Comparison of ENCODE assay signal across 9 cellular contexts in the genomic region with DNA sequence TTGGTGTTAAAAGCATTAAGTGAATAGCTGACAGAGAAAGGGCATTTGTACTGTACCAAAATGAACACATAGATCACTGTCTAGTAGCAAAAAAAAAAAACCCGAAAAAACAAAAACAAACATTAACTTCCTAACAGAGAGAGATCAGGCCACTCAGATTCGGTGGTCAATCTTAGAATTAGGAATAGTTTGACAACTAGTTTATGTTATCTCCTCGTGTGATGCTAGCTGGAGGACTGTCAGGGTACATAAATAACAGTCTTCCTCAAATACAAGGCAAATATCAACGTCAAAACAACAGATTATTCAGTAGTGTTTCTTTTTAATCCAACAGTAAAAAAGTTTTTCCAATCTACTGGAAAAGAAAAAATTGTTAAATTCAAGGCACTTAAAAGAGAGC. TPM values are rescaled to one million over a fixed set of nuclear protein-coding genes. Genes with fewer than 3 reads are reported as not detected.
A peak's percentile ranks its signal among the peaks of the same experiment; 100 is the strongest.
DNase-seq lines count a peak whose midpoint lies in the region; ATAC-seq and TF ChIP-seq lines count a peak whose summit lies in the region.
"Had no signal": no experiment of that assay in that cellular context is flagged by ENCODE, and none has a peak within 500 bp of the region (broad histone marks: within the 10 kb centered on the region; RNA-seq: fewer than 3 reads in every experiment).

No MANE protein-coding gene starts in this region.

- H3K36me3 Mint-ChIP-seq in CD4-positive, alpha-beta memory T cell = peaks cover 14 to 33% of the 10 kb centered on the region in 2 donors

- H3K27ac ChIP-seq in CD4-positive, alpha-beta memory T cell (ENCODE audit: low read depth, low read length) = peak overlapping the region; percentile 81
- peak overlapping the region; percentile 89 for H3K27ac ChIP-seq in OCI-LY7 (ENCODE audit: low read depth, low read length, poor library complexity, severe bottlenecking)
- peak overlapping the region in 1 of 2 donors; percentile 98 for H3K27ac ChIP-seq in ovary

- peak overlapping the region; percentile 53 to 96 for H3K4me3 ChIP-seq in CD4-positive, alpha-beta memory T cell (ENCODE audit: low read length in 2 of 2)
- H3K4me3 ChIP-seq in OCI-LY7 (ENCODE audit: low read depth, low read length, poor library complexity, severe bottlenecking) (peak overlapping the region; percentile 91), epithelial cell of proximal tubule (ENCODE audit: low read depth, low read length) (peak overlapping the region; percentile 89), ovary (peak overlapping the region; percentile 96)

- BruUV-seq in OCI-LY7 (replicated peaks; lab: Mats Ljungman, UMichigan) = TSS peak; percentile 68

- WGBS in ovary, 3 donors = 5 to 8% (median 6%) methylated on average over 4 of the region's 4 CpGs

- no peaks in the 10 kb centered on the region for H3K9me2 ChIP-seq in OCI-LY7 (ENCODE audit: insufficient read depth, low read length)

- no peaks in the 10 kb centered on the region; the same call in 1 of the 2 replicates for H4K20me1 ChIP-seq in OCI-LY7 (ENCODE audit: insufficient read depth, low read length)

- no peaks in the 10 kb centered on the region for H3K27me3 Mint-ChIP-seq in CD4-positive, alpha-beta memory T cell

- H3K9me3 Mint-ChIP-seq in CD4-positive, alpha-beta memory T cell = no peaks in the 10 kb centered on the region

- peak overlapping the region; percentile 88 for H3K4me2 ChIP-seq in OCI-LY7 (ENCODE audit: low read length)

- intact Hi-C loops in CD4-positive, alpha-beta memory T cell (cut with micrococcal nuclease) = loop anchor here (5.0 kb wide), 2 partner anchors 116 to 911 kb away; a partner anchor contains a TSS
- intact Hi-C loops in OCI-LY7 (cut with micrococcal nuclease; ENCODE audit: unreplicated experiment) = loop anchor here (2.0 to 10.0 kb wide), 4 partner anchors 79 to 1041 kb away; a partner anchor contains a TSS
- intact Hi-C loops in ovary (cut with DNase I) = loop anchor here (5.0 to 10.0 kb wide), 6 partner anchors 77 to 913 kb away; a partner anchor contains a TSS

- H3K79me2 ChIP-seq in OCI-LY7 (ENCODE audit: insufficient read depth, low read depth, low read length) = peaks cover 64% of the 10 kb centered on the region

- DNase-seq in CD4-positive, alpha-beta memory T cell = no peak
- DNase-seq in OCI-LY7 (ENCODE audit: low spot score) = no peak
- no peak for DNase-seq in epithelial cell of proximal tubule (ENCODE audit: low read depth)
- DNase-seq in ovary = no peak
- DNase-seq in retina = no peak
- DNase-seq in left lobe of liver (ENCODE audit: low spot score) = no peak
- no peak for DNase-seq in GM19238 (ENCODE audit: insufficient read length, low spot score)
- DNase-seq: islet precursor cell had no signal

- TF ChIP-seq EP300 in ovary (IDR thresholded peaks at IDR 0.05) = no peak

- POLR2A ChIA-PET in CD4-positive, alpha-beta memory T cell (lab: Charles Lee; ENCODE audit: partially characterized antibody) = interaction anchor here (1.3 to 5.3 kb wide), 7 partner anchors 10 to 228 kb away, joined by 3 to 82 read pairs (median 10); a partner anchor contains a TSS
- POLR2A ChIA-PET in OCI-LY7 (lab: Charles Lee) = interaction anchor here (0.5 to 2.0 kb wide), 15 partner anchors 10 to 1040 kb away, joined by 3 to 12 read pairs (median 4); no protein-coding TSS in a partner anchor

- peak overlapping the region; percentile 90 to 98 (median 96) for H3K27ac Mint-ChIP-seq in CD4-positive, alpha-beta memory T cell

- H3K9me3 ChIP-seq in CD4-positive, alpha-beta memory T cell (ENCODE audit: control insufficient read depth in 1 of 2, low read length in 2 of 2) = no peaks in the 10 kb centered on the region
- H3K9me3 ChIP-seq in OCI-LY7 (ENCODE audit: low read length) = 0 out of 2 replicates have a peak, but pooled peaks cover 4% of the 10 kb centered on the region
- H3K9me3 ChIP-seq in ovary = no peaks in the 10 kb centered on the region

- CTCF ChIA-PET in CD4-positive, alpha-beta memory T cell (lab: Charles Lee; ENCODE audit: partially characterized antibody) = interaction anchor here (1.0 to 2.0 kb wide), 6 partner anchors 8 to 98 kb away, joined by 3 to 7 read pairs (median 4); no protein-coding TSS in a partner anchor
- CTCF ChIA-PET in OCI-LY7 (lab: Charles Lee; ENCODE audit: unreplicated experiment) = interaction anchor here (0.5 kb wide), 1 partner anchor 18 kb away, joined by 3 read pairs; no protein-coding TSS in a partner anchor

- no peaks in the 10 kb centered on the region for H3K36me3 ChIP-seq in CD4-positive, alpha-beta memory T cell (ENCODE audit: insufficient read depth, low read length)
- H3K36me3 ChIP-seq in OCI-LY7 (ENCODE audit: insufficient read depth, low read length) = peaks cover 30% of the 10 kb centered on the region
- H3K36me3 ChIP-seq in ovary = no peaks in the 10 kb centered on the region

- no peak for TF ChIP-seq CTCF in OCI-LY7 (conservative IDR thresholded peaks at IDR 0.05; ENCODE audit: low read length)
- TF ChIP-seq CTCF in epithelial cell of proximal tubule (conservative IDR thresholded peaks at IDR 0.05; ENCODE audit: low read depth, low read length) = no peak
- no peak for TF ChIP-seq CTCF in ovary (IDR thresholded peaks at IDR 0.05)

- H3K4me1 ChIP-seq in CD4-positive, alpha-beta memory T cell (ENCODE audit: insufficient read depth, low read length) = peaks cover 43% of the 10 kb centered on the region
- H3K4me1 ChIP-seq in OCI-LY7 (ENCODE audit: insufficient read depth, low read length, poor library complexity, severe bottlenecking) (peaks cover 19% of the 10 kb centered on the region), ovary (ENCODE audit: insufficient read depth) (peaks cover 5% of the 10 kb centered on the region)

- no peaks in the 10 kb centered on the region for H3K27me3 ChIP-seq in CD4-positive, alpha-beta memory T cell (ENCODE audit: insufficient read depth, low read length)
- H3K27me3 ChIP-seq in ovary = no peaks in the 10 kb centered on the region

- no peak for ATAC-seq in left lobe of liver
- ATAC-seq in HG03039 (IDR thresholded peaks at IDR 0.05; ENCODE audit: unreplicated experiment) = no peak

- no peak overlapping the region; the same call in 1 of the 2 replicates for H2AFZ ChIP-seq in OCI-LY7 (ENCODE audit: low read length)

- TF ChIP-seq POLR2A in ovary (IDR thresholded peaks at IDR 0.05) = no peak

- peak overlapping the region; percentile 96 to 99 (median 96) for H3K4me3 Mint-ChIP-seq in CD4-positive, alpha-beta memory T cell

- peaks cover 27 to 58% (median 42%) of the 10 kb centered on the region in 4 donors for H3K4me1 Mint-ChIP-seq in CD4-positive, alpha-beta memory T cell

RNA-seq across cellular contexts. Expression of a gene that starts 1.7 kb away (rescaled TPM):
- total RNA-seq in CD4-positive, alpha-beta memory T cell = 10 to 100 TPM; 25.1 to 25.5 TPM
- 10 to 100 TPM; 20.3 to 24.6 TPM for polyA plus RNA-seq in CD4-positive, alpha-beta memory T cell
- total RNA-seq in OCI-LY7 (2014; rRNA removed; shearing (Covaris generic)) = 10.2 and 15.5 TPM in 2 replicates
- total RNA-seq in OCI-LY7 (2022) (14.3 and 15.2 TPM in 2 replicates), epithelial cell of proximal tubule (4.1 and 8.0 TPM in 2 replicates), ovary (10 to 100 TPM; 13.3 to 19.4 (median 15.9) TPM), left lobe of liver (4.0 TPM)
- 10 to 100 TPM in 1 of 2 donors, 1 to 10 TPM in 1; 8.0 to 10.3 TPM for polyA plus RNA-seq in ovary
